In the genomic region with DNA sequence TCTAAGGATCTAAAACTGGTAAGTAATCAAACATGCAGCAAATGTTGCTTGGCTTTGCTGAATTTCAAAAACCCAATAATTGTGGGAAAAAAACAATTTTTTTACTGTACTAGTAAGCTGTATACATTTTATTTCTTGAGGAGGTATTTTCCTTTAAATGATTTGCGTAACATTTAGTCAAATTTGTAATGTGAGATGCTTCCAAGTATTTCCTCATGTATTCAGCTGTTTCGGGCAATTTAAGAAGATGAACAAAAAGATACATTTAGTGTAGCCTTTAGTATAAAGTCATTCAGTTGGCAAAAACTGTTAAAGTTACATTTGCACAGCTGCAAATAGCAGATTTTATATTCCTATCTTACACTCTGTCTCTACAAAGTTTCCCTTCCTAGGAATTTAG, we compare ENCODE assay signal across 30 cellular contexts.
"Had no signal": no experiment of that assay in that cellular context is flagged by ENCODE, and none has a peak within 500 bp of the region (broad histone marks: within the 10 kb centered on the region; RNA-seq: fewer than 3 reads in every experiment).

No MANE protein-coding gene starts in this region.

- H3K9me3 ChIP-seq: ascending aorta, breast epithelium, colonic mucosa, gastrocnemius medialis, heart left ventricle had no signal

- DNase-seq: activated CD4-positive, alpha-beta memory T cell treated with anti-CD3 and anti-CD28 coated beads for 36 hours; activated CD4-positive, alpha-beta T cell treated with anti-CD3 and anti-CD28 coated beads for 36 hours; activated CD4-positive, alpha-beta T cell treated with anti-CD3 and anti-CD28 coated beads, Interleukin-2, amount 10 ng/mL, durations not matched to agents 24 days and 14 days; activated CD4-positive, CD25-positive, alpha-beta regulatory T cell; activated CD4-positive, CD25-positive, alpha-beta regulatory T cell treated with anti-CD3 and anti-CD28 coated beads, Interleukin-2, amount 50 U/mL, for 72 hours; activated CD8-positive, alpha-beta memory T cell treated with anti-CD3 and anti-CD28 coated beads, Interleukin-2, amount 10 ng/mL, durations not matched to agents 7 days and 5 days; activated CD8-positive, alpha-beta memory T cell treated with anti-CD3 and anti-CD28 coated beads, Interleukin-2, amount 50 U/mL, for 4 hours; activated CD8-positive, alpha-beta T cell treated with anti-CD3 and anti-CD28 coated beads, Interleukin-2, amount 10 ng/mL, durations not matched to agents 7 days and 5 days; activated effector memory CD4-positive, alpha-beta T cell treated with anti-CD3 and anti-CD28 coated beads, Interleukin-2, amount 50 U/mL, for 16 hours; activated naive CD4-positive, alpha-beta T cell treated with anti-CD3 and anti-CD28 coated beads for 36 hours; activated naive CD8-positive, alpha-beta T cell treated with anti-CD3 and anti-CD28 coated beads for 36 hours; activated naive CD8-positive, alpha-beta T cell treated with anti-CD3 and anti-CD28 coated beads, Interleukin-2, amount 50 U/mL, for 24 hours; activated T-cell treated with anti-CD3 and anti-CD28 coated beads, Interleukin-2, amount 50 U/mL, for 1 hour; activated T-cell treated with anti-CD3 and anti-CD28 coated beads, Interleukin-2, amount 50 U/mL, for 48 hours; central memory CD4-positive, alpha-beta T cell; cerebellar nuclear complex; colonic mucosa; effector CD8-positive, alpha-beta T cell; endodermal cell; gastrocnemius medialis; glutamatergic neuron; heart left ventricle; T-helper 1 cell; T-helper 17 cell; T1000; WERI-Rb-1 had no signal

- ATAC-seq: activated CD4-positive, alpha-beta T cell treated with anti-CD3 and anti-CD28 coated beads for 36 hours; activated CD8-positive, alpha-beta memory T cell treated with anti-CD3 and anti-CD28 coated beads, Interleukin-2, amount 10 ng/mL, durations not matched to agents 7 days and 5 days; activated CD8-positive, alpha-beta T cell treated with anti-CD3 and anti-CD28 coated beads, Interleukin-2, amount 10 ng/mL, durations not matched to agents 7 days and 5 days; activated naive CD8-positive, alpha-beta T cell treated with anti-CD3 and anti-CD28 coated beads, Interleukin-2, amount 50 U/mL, for 24 hours; esophagus mucosa; gastrocnemius medialis; heart left ventricle; T-helper 17 cell had no signal

- H3K36me3 ChIP-seq: breast epithelium, colonic mucosa, gastrocnemius medialis, heart left ventricle, WERI-Rb-1 had no signal

- H3K27me3 ChIP-seq: ascending aorta, breast epithelium, cardiac muscle cell, colonic mucosa, gastrocnemius medialis, heart left ventricle had no signal

- H3K27ac ChIP-seq: ascending aorta, breast epithelium, cardiac muscle cell, colonic mucosa, gastrocnemius medialis, heart left ventricle, WERI-Rb-1 had no signal

- H3K4me3 ChIP-seq: ascending aorta, breast epithelium, cardiac muscle cell, colonic mucosa, gastrocnemius medialis, heart left ventricle had no signal

- H3K4me1 ChIP-seq: breast epithelium, colonic mucosa, gastrocnemius medialis, heart left ventricle had no signal
